In genomic region chr7:106664343-106664742, GRCh38 we compare ENCODE assay signal across 27 cellular contexts.
"Had no signal": no experiment of that assay in that cellular context is flagged by ENCODE, and none has a peak within 500 bp of the region (broad histone marks: within the 10 kb centered on the region; RNA-seq: fewer than 3 reads in every experiment).

No MANE protein-coding gene starts in this region.

- H3K36me3 Mint-ChIP-seq: activated CD4-positive, alpha-beta memory T cell treated with anti-CD3 and anti-CD28 coated beads for 36 hours; brain had no signal

- H3K27ac Mint-ChIP-seq: activated CD4-positive, alpha-beta memory T cell treated with anti-CD3 and anti-CD28 coated beads for 36 hours; activated CD4-positive, alpha-beta T cell treated with anti-CD3 and anti-CD28 coated beads for 36 hours; activated CD8-positive, alpha-beta memory T cell treated with anti-CD3 and anti-CD28 coated beads, Interleukin-2, amount 10 ng/mL, durations not matched to agents 7 days and 5 days; activated naive CD4-positive, alpha-beta T cell treated with anti-CD3 and anti-CD28 coated beads, Interleukin-2, amount 10 ng/mL, durations not matched to agents 7 days and 5 days; activated naive CD8-positive, alpha-beta T cell treated with anti-CD3 and anti-CD28 coated beads, Interleukin-2, amount 50 U/mL, for 24 hours; brain; T-helper 1 cell treated with Interleukin-12 subunit alpha and Interleukin-12 subunit beta and Interleukin-4 antibody, amounts not matched to agents 30 μg/mL and 1 μg/mL, for 36 hours; T-helper 2 cell treated with Interferon-gamma antibody and Interleukin-4, amounts not matched to agents 5 μg/mL and 100 μg/mL, for 36 hours had no signal

- H3K27ac ChIP-seq: SJCRH30, SK-N-MC had no signal

- H3K4me3 Mint-ChIP-seq: activated CD4-positive, alpha-beta memory T cell treated with anti-CD3 and anti-CD28 coated beads for 36 hours; activated CD4-positive, alpha-beta T cell treated with anti-CD3 and anti-CD28 coated beads for 36 hours; activated CD8-positive, alpha-beta memory T cell treated with anti-CD3 and anti-CD28 coated beads, Interleukin-2, amount 10 ng/mL, durations not matched to agents 7 days and 5 days; activated naive CD4-positive, alpha-beta T cell treated with anti-CD3 and anti-CD28 coated beads, Interleukin-2, amount 10 ng/mL, durations not matched to agents 7 days and 5 days; activated naive CD8-positive, alpha-beta T cell treated with anti-CD3 and anti-CD28 coated beads, Interleukin-2, amount 50 U/mL, for 24 hours; brain; T-helper 1 cell treated with Interleukin-12 subunit alpha and Interleukin-12 subunit beta and Interleukin-4 antibody, amounts not matched to agents 30 μg/mL and 1 μg/mL, for 36 hours; T-helper 2 cell treated with Interferon-gamma antibody and Interleukin-4, amounts not matched to agents 5 μg/mL and 100 μg/mL, for 36 hours had no signal

- ATAC-seq: activated CD4-positive, alpha-beta T cell treated with anti-CD3 and anti-CD28 coated beads for 36 hours; activated CD8-positive, alpha-beta memory T cell treated with anti-CD3 and anti-CD28 coated beads, Interleukin-2, amount 10 ng/mL, durations not matched to agents 7 days and 5 days; activated naive CD8-positive, alpha-beta T cell treated with anti-CD3 and anti-CD28 coated beads, Interleukin-2, amount 50 U/mL, for 24 hours; Panc1 had no signal

- H3K27me3 Mint-ChIP-seq: activated CD4-positive, alpha-beta memory T cell treated with anti-CD3 and anti-CD28 coated beads for 36 hours; activated CD4-positive, alpha-beta T cell treated with anti-CD3 and anti-CD28 coated beads for 36 hours; activated CD8-positive, alpha-beta memory T cell treated with anti-CD3 and anti-CD28 coated beads, Interleukin-2, amount 10 ng/mL, durations not matched to agents 7 days and 5 days had no signal

- H3K36me3 ChIP-seq: SJCRH30 had no signal

- H3K9me3 Mint-ChIP-seq: activated CD4-positive, alpha-beta memory T cell treated with anti-CD3 and anti-CD28 coated beads for 36 hours; activated naive CD4-positive, alpha-beta T cell treated with anti-CD3 and anti-CD28 coated beads, Interleukin-2, amount 10 ng/mL, durations not matched to agents 7 days and 5 days; T-helper 1 cell treated with Interleukin-12 subunit alpha and Interleukin-12 subunit beta and Interleukin-4 antibody, amounts not matched to agents 30 μg/mL and 1 μg/mL, for 36 hours had no signal

- H3K9me3 ChIP-seq: SJCRH30 had no signal

- H3K27me3 ChIP-seq: SJCRH30 had no signal

- H3K4me3 ChIP-seq: SJCRH30, SK-N-MC had no signal

- DNase-seq: activated CD4-positive, alpha-beta memory T cell treated with anti-CD3 and anti-CD28 coated beads for 36 hours; activated CD4-positive, alpha-beta T cell treated with anti-CD3 and anti-CD28 coated beads for 36 hours; activated CD4-positive, alpha-beta T cell treated with anti-CD3 and anti-CD28 coated beads, Interleukin-2, amount 50 U/mL, for 1 hour; activated CD8-positive, alpha-beta memory T cell treated with anti-CD3 and anti-CD28 coated beads, Interleukin-2, amount 10 ng/mL, durations not matched to agents 7 days and 5 days; activated CD8-positive, alpha-beta memory T cell treated with anti-CD3 and anti-CD28 coated beads, Interleukin-2, amount 50 U/mL, for 48 hours; activated effector memory CD4-positive, alpha-beta T cell treated with Interleukin-2 at 50 U/mL for 16 hours; activated naive CD4-positive, alpha-beta T cell treated with anti-CD3 and anti-CD28 coated beads, Interleukin-2, amount 10 ng/mL, durations not matched to agents 7 days and 5 days; activated naive CD8-positive, alpha-beta T cell treated with anti-CD3 and anti-CD28 coated beads, Interleukin-2, amount 50 U/mL, for 24 hours; activated T-cell treated with anti-CD3 and anti-CD28 coated beads, Interleukin-2, amount 50 U/mL, for 48 hours; anterior cingulate cortex; caudate nucleus; cerebellar nuclear complex; Karpas-422; NCI-H1105; NCI-H1417 treated with DMSO at 0.1 percent for 48 hours; NCI-H187 treated with DMSO at 0.1 percent for 48 hours; NCI-H2081; NCI-H226; NCI-H446 treated with DMSO at 0.1 percent for 48 hours; NCI-H524 treated with DMSO at 0.1 percent for 48 hours; SHP77; SJCRH30 had no signal
